38 cellular contexts compared by ENCODE assay signal in the genomic region with DNA sequence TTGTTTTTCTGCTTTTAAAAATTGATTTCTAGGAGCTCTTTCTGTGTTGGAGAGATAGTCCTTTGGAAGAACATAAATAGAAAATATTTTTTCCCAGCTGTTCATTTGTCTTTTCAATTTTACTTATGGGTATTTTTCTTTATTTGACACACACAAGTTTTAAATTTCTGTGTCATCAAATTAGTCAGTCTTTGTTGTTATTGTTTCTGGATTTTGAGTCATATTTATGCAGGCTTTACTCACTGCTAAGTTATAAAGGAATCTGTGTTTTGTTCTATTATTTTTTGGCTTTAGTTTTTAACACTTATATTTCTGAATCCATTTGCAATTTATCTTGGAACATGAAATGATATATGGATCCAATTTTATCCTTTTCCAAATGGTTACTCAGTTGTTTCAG. TPM values are rescaled to one million over a fixed set of nuclear protein-coding genes. Genes with fewer than 3 reads are reported as not detected.
"Had no signal": no experiment of that assay in that cellular context is flagged by ENCODE, and none has a peak within 500 bp of the region (broad histone marks: within the 10 kb centered on the region; RNA-seq: fewer than 3 reads in every experiment).

No MANE protein-coding gene starts in this region.

- H3K27me3 ChIP-seq: ovary had no signal

- DNase-seq: cerebellar nuclear complex; cortex of kidney; dorsolateral prefrontal cortex; effector CD4-positive, alpha-beta T cell; gastrocnemius medialis; heart left ventricle; kidney; mesendoderm; midbrain; naive thymus-derived CD4-positive, alpha-beta T cell; nucleus accumbens; ovary; posterior cingulate gyrus; psoas muscle; right cardiac atrium; sigmoid colon; small intestine; stimulated activated CD4-positive, alpha-beta T cell treated with anti-CD3 and anti-CD28 coated beads, Interleukin-15, amount 100 ng/mL, for 24 hours; stimulated activated CD4-positive, alpha-beta T cell treated with anti-CD3 and anti-CD28 coated beads, Interleukin-4, amount 100 ng/mL, for 1 hour; stimulated activated CD8-positive, alpha-beta memory T cell treated with anti-CD3 and anti-CD28 coated beads, Interleukin-4, amount 100 ng/mL, for 48 hours; stimulated activated naive CD4-positive, alpha-beta T cell; stimulated activated naive CD8-positive, alpha-beta T cell treated with anti-CD3 and anti-CD28 coated beads, Interleukin-15, amount 100 ng/mL, for 72 hours; transverse colon; upper lobe of right lung; uterus had no signal

- H3K27ac Mint-ChIP-seq: naive thymus-derived CD4-positive, alpha-beta T cell; nephron; stimulated activated naive CD8-positive, alpha-beta T cell treated with anti-CD3 and anti-CD28 coated beads, Interleukin-15, amount 100 ng/mL, for 72 hours had no signal

- H2AFZ ChIP-seq: hepatocyte had no signal

- ATAC-seq: gastrocnemius medialis; heart left ventricle; left lobe of liver; naive thymus-derived CD4-positive, alpha-beta T cell; psoas muscle; right cardiac atrium; stimulated activated naive CD8-positive, alpha-beta T cell treated with anti-CD3 and anti-CD28 coated beads, Interleukin-15, amount 100 ng/mL, for 72 hours; upper lobe of right lung had no signal

- H3K4me1 ChIP-seq: gastrocnemius medialis, psoas muscle, upper lobe of right lung, uterus had no signal

- H3K79me2 ChIP-seq: hepatocyte had no signal

- H3K36me3 ChIP-seq: esophagus muscularis mucosa, gastrocnemius medialis, heart left ventricle, ovary, sigmoid colon, suprapubic skin, transverse colon, upper lobe of right lung, uterus had no signal

- H3K4me3 ChIP-seq: dorsolateral prefrontal cortex, esophagus muscularis mucosa, gastrocnemius medialis, heart left ventricle, hepatocyte, ovary, psoas muscle, sigmoid colon, suprapubic skin, transverse colon, upper lobe of right lung, uterus had no signal

- H3K9me3 ChIP-seq: esophagus muscularis mucosa, gastrocnemius medialis, heart left ventricle, ovary, psoas muscle, sigmoid colon, suprapubic skin, transverse colon, upper lobe of right lung, uterus had no signal

- H3K27ac ChIP-seq: dorsolateral prefrontal cortex, esophagus muscularis mucosa, gastrocnemius medialis, heart left ventricle, hepatocyte, ovary, psoas muscle, sigmoid colon, suprapubic skin, transverse colon, upper lobe of right lung, uterus had no signal

- H3K4me2 ChIP-seq: hepatocyte had no signal

- H3K36me3 Mint-ChIP-seq: naive thymus-derived CD4-positive, alpha-beta T cell had no signal

- H3K4me3 Mint-ChIP-seq: naive thymus-derived CD4-positive, alpha-beta T cell; nephron; stimulated activated naive CD8-positive, alpha-beta T cell treated with anti-CD3 and anti-CD28 coated beads, Interleukin-15, amount 100 ng/mL, for 72 hours had no signal

- FAIRE-seq: kidney, small intestine had no signal

- H3K9me3 Mint-ChIP-seq: stimulated activated naive CD8-positive, alpha-beta T cell treated with anti-CD3 and anti-CD28 coated beads, Interleukin-15, amount 100 ng/mL, for 72 hours had no signal

RNA-seq across cellular contexts. Expression of gene GHSR, which starts 5.9 kb away (rescaled TPM):
- total RNA-seq: dorsolateral prefrontal cortex; epithelial cell of proximal tubule; esophagus muscularis mucosa; fibroblast of villous mesenchyme; gastrocnemius medialis; glomerular endothelial cell; heart left ventricle; hepatocyte; kidney; left lobe of liver; liver; lung microvascular endothelial cell; mucosa of gallbladder; naive thymus-derived CD4-positive, alpha-beta T cell; ovary; psoas muscle; renal cortical epithelial cell; right cardiac atrium; suprapubic skin; transverse colon; upper lobe of right lung; uterus had no signal
- polyA plus RNA-seq: heart left ventricle; hepatocyte; liver; naive thymus-derived CD4-positive, alpha-beta T cell; ovary; psoas muscle; right cardiac atrium; sigmoid colon; small intestine; thymus had no signal
